ENCODE assay signal across 8 cellular contexts in genomic region chr10:118045842-118046490, GRCh38. TPM values are rescaled to one million over a fixed set of nuclear protein-coding genes. Genes with fewer than 3 reads are reported as not detected.
DNase-seq lines count a peak whose midpoint lies in the region; ATAC-seq and TF ChIP-seq lines count a peak whose summit lies in the region.

No MANE protein-coding gene starts in this region.

- H3K27me3 ChIP-seq in esophagus muscularis mucosa (no peaks in the 10 kb centered on the region), mucosa of stomach (ENCODE audit: control insufficient read depth, insufficient read depth, low read length) (no peaks in the 10 kb centered on the region), thymus (ENCODE audit: control insufficient read depth, insufficient read depth) (no peaks in the 10 kb centered on the region)

- H3K4me3 ChIP-seq in esophagus muscularis mucosa (peak overlapping the region; percentile 79 to 97 (median 86)), mucosa of stomach (ENCODE audit: low read length) (peak overlapping the region; percentile 91), thymus (ENCODE audit: low read length) (peak overlapping the region; percentile 100)

- intact Hi-C loops in esophagus muscularis mucosa (cut with DNase I), result no loop called here

- no peak for TF ChIP-seq POLR2A in esophagus muscularis mucosa (IDR thresholded peaks at IDR 0.05; ENCODE audit: low read depth)

- H3K4me1 ChIP-seq in esophagus muscularis mucosa, result peaks cover 28 to 58% (median 55%) of the 10 kb centered on the region in 4 donors
- peaks cover 11% of the 10 kb centered on the region for H3K4me1 ChIP-seq in mucosa of stomach (ENCODE audit: control insufficient read depth, insufficient read depth, low read length)
- H3K4me1 ChIP-seq in thymus (ENCODE audit: control insufficient read depth, insufficient read depth, low read length), result peaks cover 7% of the 10 kb centered on the region

- under 1% methylated on average over 18 of the region's 24 CpGs for WGBS in esophagus muscularis mucosa
- under 1% methylated on average over 24 of the region's 24 CpGs for WGBS in thymus

- ATAC-seq in HG02938 (IDR thresholded peaks at IDR 0.05; ENCODE audit: unreplicated experiment), result peak; percentile 24

- TF ChIP-seq EP300 in esophagus muscularis mucosa (IDR thresholded peaks at IDR 0.05), result no peak

- no peak for TF ChIP-seq CTCF in esophagus muscularis mucosa (IDR thresholded peaks at IDR 0.05)

- peak; percentile 12 to 46 for DNase-seq in SHP77 (lab: John Stamatoyannopoulos, UW)
- DNase-seq in SHP77 treated with DMSO at 0.1 percent for 48 hours (lab: John Stamatoyannopoulos, UW), result no peak
- peak; percentile 21 for DNase-seq in NCI-H345 (lab: John Stamatoyannopoulos, UW)
- DNase-seq in activated CD8-positive, alpha-beta memory T cell treated with anti-CD3 and anti-CD28 coated beads, Interleukin-2, amount 50 U/mL, for 48 hours, result peak; percentile 70
- no peak for DNase-seq in esophagus muscularis mucosa (ENCODE audit: extremely low spot score)

- peak overlapping the region; percentile 93 to 97 (median 95) for H3K27ac ChIP-seq in esophagus muscularis mucosa (replicated peaks in 1 of 4)
- peak overlapping the region; percentile 54 for H3K27ac ChIP-seq in thymus (ENCODE audit: low read depth)

- peak overlapping the region; percentile 82 for H3K9ac ChIP-seq in mucosa of stomach (ENCODE audit: low read length)

- H3K36me3 ChIP-seq in esophagus muscularis mucosa, result no peaks in the 10 kb centered on the region
- H3K36me3 ChIP-seq in mucosa of stomach (ENCODE audit: control insufficient read depth, insufficient read depth, low read length), result no peaks in the 10 kb centered on the region
- no peaks in the 10 kb centered on the region for H3K36me3 ChIP-seq in thymus (ENCODE audit: control insufficient read depth, insufficient read depth)

- H3K9me3 ChIP-seq in esophagus muscularis mucosa (no peaks in the 10 kb centered on the region), mucosa of stomach (ENCODE audit: control insufficient read depth, low read length) (no peaks in the 10 kb centered on the region), thymus (ENCODE audit: control insufficient read depth) (no peaks in the 10 kb centered on the region)

RNA-seq across cellular contexts. Expression of gene RAB11FIP2, which starts 0.8 kb away (rescaled TPM):
- total RNA-seq in esophagus muscularis mucosa, result 10 to 100 TPM; 34.8 to 46.5 (median 38.8) TPM
- polyA plus RNA-seq in thymus, result 6.4 TPM

Comparison
In these comparisons a context has a peak if more than half of its experiments do, and no peak if none do; other contexts are left out.
1. DNase-seq: peak in SHP77 (2 of 2), NCI-H345 (single experiment) and activated CD8-positive, alpha-beta memory T cell treated with anti-CD3 and anti-CD28 coated beads, Interleukin-2, amount 50 U/mL, for 48 hours (single experiment); none in SHP77 treated with DMSO at 0.1 percent for 48 hours (single experiment) and esophagus muscularis mucosa (single experiment).
2. Peak in every context shown above with its lines, with median percentiles within 50 percentile points of each other: H3K4me3 ChIP-seq.